34 cellular contexts compared by ENCODE assay signal in genomic region chr2:38454081-38454480, GRCh38.
"Had no signal": no experiment of that assay in that cellular context is flagged by ENCODE, and none has a peak within 500 bp of the region (broad histone marks: within the 10 kb centered on the region; RNA-seq: fewer than 3 reads in every experiment).

No MANE protein-coding gene starts in this region.

- H3K4me3 ChIP-seq: adrenal gland, body of pancreas, MG63, PC-9, SJCRH30, SK-N-MC had no signal

- ATAC-seq: activated CD8-positive, alpha-beta memory T cell treated with anti-CD3 and anti-CD28 coated beads, Interleukin-2, amount 10 ng/mL, durations not matched to agents 7 days and 5 days; activated naive CD4-positive, alpha-beta T cell treated with anti-CD3 and anti-CD28 coated beads, Interleukin-2, amount 50 U/mL, for 72 hours; activated T-cell treated with anti-CD3 and anti-CD28 coated beads, Interleukin-2, amount 50 U/mL, for 72 hours; activated T-helper 17 cell treated with anti-CD3 and anti-CD28 coated beads, Interleukin-2, amount 50 U/mL, for 72 hours; body of pancreas had no signal

- H3K36me3 ChIP-seq: adrenal gland, MG63, SJCRH30, WERI-Rb-1 had no signal

- H2AFZ ChIP-seq: PC-9 had no signal

- H3K9me3 ChIP-seq: adrenal gland, body of pancreas, MG63 had no signal

- H3K4me1 ChIP-seq: adrenal gland, body of pancreas, SJCRH30 had no signal

- H3K4me2 ChIP-seq: PC-9 had no signal

- H3K27ac ChIP-seq: adrenal gland, body of pancreas, PC-9, SJCRH30, SK-N-MC, WERI-Rb-1 had no signal

- H3K27me3 ChIP-seq: adrenal gland, body of pancreas, SJCRH30 had no signal

- DNase-seq: activated CD4-positive, alpha-beta memory T cell treated with anti-CD3 and anti-CD28 coated beads, Interleukin-2, amount 10 ng/mL, durations not matched to agents 7 days and 5 days; activated CD4-positive, alpha-beta T cell treated with anti-CD3 and anti-CD28 coated beads for 1 hour; activated CD4-positive, alpha-beta T cell treated with anti-CD3 and anti-CD28 coated beads for 48 hours; activated CD4-positive, CD25-positive, alpha-beta regulatory T cell; activated CD8-positive, alpha-beta memory T cell treated with anti-CD3 and anti-CD28 coated beads for 24 hours; activated CD8-positive, alpha-beta memory T cell treated with anti-CD3 and anti-CD28 coated beads, Interleukin-2, amount 10 ng/mL, durations not matched to agents 7 days and 5 days; activated CD8-positive, alpha-beta memory T cell treated with anti-CD3 and anti-CD28 coated beads, Interleukin-2, amount 50 U/mL, for 48 hours; activated gamma-delta T cell treated with Interleukin-2 at 50 U/mL for 16 hours; activated naive CD4-positive, alpha-beta T cell treated with anti-CD3 and anti-CD28 coated beads for 36 hours; activated T-cell treated with anti-CD3 and anti-CD28 coated beads, Interleukin-2, amount 50 U/mL, for 72 hours; adrenal gland; body of pancreas; central memory CD4-positive, alpha-beta T cell; Kasumi-1; KG1; MG63; NCI-H1048; NCI-H1105 treated with DMSO at 0.1 percent for 48 hours; NCI-H1436; NCI-H1694; NCI-H1930; NCI-H2081 treated with DMSO at 0.1 percent for 48 hours; NCI-H510A; NCI-H526; NCI-H748 treated with DMSO at 0.1 percent for 48 hours; NK-92 treated with Interleukin-12 subunit alpha and Interleukin-12 subunit beta, amount 100 ng/mL, for 24 hours; PC-9; SHP77; SJCRH30; T1000; WERI-Rb-1 had no signal
